ENCODE assay signal across 11 cellular contexts in genomic region chr11:35141034-35141433, GRCh38. TPM values are rescaled to one million over a fixed set of nuclear protein-coding genes. Genes with fewer than 3 reads are reported as not detected.
A peak's percentile ranks its signal among the peaks of the same experiment; 100 is the strongest.
DNase-seq lines count a peak whose midpoint lies in the region; ATAC-seq and TF ChIP-seq lines count a peak whose summit lies in the region.
"Had no signal": no experiment of that assay in that cellular context is flagged by ENCODE, and none has a peak within 500 bp of the region (broad histone marks: within the 10 kb centered on the region; RNA-seq: fewer than 3 reads in every experiment).

No MANE protein-coding gene starts in this region.

- peaks cover 99% of the 10 kb centered on the region for H3K79me2 ChIP-seq in OCI-LY3 (ENCODE audit: low read length)
- H3K79me2 ChIP-seq in osteoblast (ENCODE audit: insufficient read depth, low read length), result peaks cover 79% of the 10 kb centered on the region

- H3K4me3 Mint-ChIP-seq in CD4-positive, CD25-positive, alpha-beta regulatory T cell, result peak overlapping the region; percentile 94 to 99 (median 96)
- peak overlapping the region; percentile 87 for H3K4me3 Mint-ChIP-seq in dendritic cell treated with granulocyte-macrophage colony-stimulating factor and Interleukin-4, amounts not matched to agents 40 ng/mL and 50 ng/mL, for 4 days

- no peak for ATAC-seq in CD4-positive, CD25-positive, alpha-beta regulatory T cell (ENCODE audit: low read depth in 2 of 2)
- ATAC-seq in GM19455 (IDR thresholded peaks at IDR 0.05; ENCODE audit: unreplicated experiment) (no peak), HG03521 (IDR thresholded peaks at IDR 0.05; ENCODE audit: unreplicated experiment) (no peak)

- no peak for DNase-seq in CD4-positive, CD25-positive, alpha-beta regulatory T cell
- no peak for DNase-seq in osteoblast (ENCODE audit: insufficient read length, low spot score, missing footprints)
- DNase-seq in COLO829 (ENCODE audit: low spot score), result no peak
- DNase-seq in DMS153 treated with DMSO at 0.1 percent for 48 hours (lab: John Stamatoyannopoulos, UW; ENCODE audit: unreplicated experiment), result no peak
- DNase-seq: activated gamma-delta T cell, NCI-H82 had no signal

- peaks cover 39% of the 10 kb centered on the region for H3K36me3 Mint-ChIP-seq in CD4-positive, CD25-positive, alpha-beta regulatory T cell
- H3K36me3 Mint-ChIP-seq in dendritic cell treated with granulocyte-macrophage colony-stimulating factor and Interleukin-4, amounts not matched to agents 40 ng/mL and 50 ng/mL, for 4 days (ENCODE audit: low read depth), result peaks cover 72% of the 10 kb centered on the region

- H3K4me2 ChIP-seq in OCI-LY3 (ENCODE audit: low read length), result peak overlapping the region; percentile 98
- peak overlapping the region; percentile 89 for H3K4me2 ChIP-seq in osteoblast (ENCODE audit: insufficient read depth, low read length)

- peak overlapping the region; percentile 98 for H3K9ac ChIP-seq in OCI-LY3 (ENCODE audit: low read length)

- no peak overlapping the region for H2AFZ ChIP-seq in OCI-LY3 (ENCODE audit: low read depth, low read length)
- H2AFZ ChIP-seq in osteoblast (ENCODE audit: low read length), result no peak overlapping the region

- H3K27ac ChIP-seq in CD4-positive, CD25-positive, alpha-beta regulatory T cell (ENCODE audit: insufficient read depth, low read length, poor library complexity, severe bottlenecking), result peak overlapping the region; percentile 91
- peak overlapping the region; percentile 95 for H3K27ac ChIP-seq in OCI-LY3 (ENCODE audit: low read length)
- peak overlapping the region; percentile 84 for H3K27ac ChIP-seq in osteoblast (ENCODE audit: low read depth, low read length)

- H3K27me3 ChIP-seq in CD4-positive, CD25-positive, alpha-beta regulatory T cell (ENCODE audit: control insufficient read depth, insufficient read depth, low read length), result no peaks in the 10 kb centered on the region
- H3K27me3 ChIP-seq in OCI-LY3 (ENCODE audit: low read depth, low read length) (no peaks in the 10 kb centered on the region), osteoblast (ENCODE audit: insufficient read depth, low read length) (no peaks in the 10 kb centered on the region)

- peaks cover 8% of the 10 kb centered on the region for H3K36me3 ChIP-seq in CD4-positive, CD25-positive, alpha-beta regulatory T cell (ENCODE audit: control insufficient read depth, insufficient read depth, low read length)
- H3K36me3 ChIP-seq in OCI-LY3 (replicated peaks; ENCODE audit: low read depth, low read length) (peaks cover 53% of the 10 kb centered on the region), osteoblast (ENCODE audit: insufficient read depth, low read length) (peaks cover 4% of the 10 kb centered on the region)

- peak overlapping the region; percentile 100 for H3K4me3 ChIP-seq in CD4-positive, CD25-positive, alpha-beta regulatory T cell (ENCODE audit: low read depth, low read length)
- peak overlapping the region; percentile 96 for H3K4me3 ChIP-seq in OCI-LY3 (ENCODE audit: low read length)
- H3K4me3 ChIP-seq in osteoblast (ENCODE audit: insufficient read depth, low read length), result peak overlapping the region; percentile 93

- TF ChIP-seq CTCF in OCI-LY3 (IDR thresholded peaks at IDR 0.05; ENCODE audit: low read depth, low read length), result no peak
- TF ChIP-seq CTCF in osteoblast (IDR thresholded peaks at IDR 0.05; ENCODE audit: extremely low read depth, low read depth, low read length), result no peak

- peaks cover 0 to 3% (median 0%) of the 10 kb centered on the region in 7 donors for H3K9me3 Mint-ChIP-seq in CD4-positive, CD25-positive, alpha-beta regulatory T cell
- no peaks in the 10 kb centered on the region for H3K9me3 Mint-ChIP-seq in dendritic cell treated with granulocyte-macrophage colony-stimulating factor and Interleukin-4, amounts not matched to agents 40 ng/mL and 50 ng/mL, for 4 days
- H3K9me3 Mint-ChIP-seq: nephron had no signal

- intact Hi-C loops in dendritic cell treated with granulocyte-macrophage colony-stimulating factor and Interleukin-4, amounts not matched to agents 40 ng/mL and 50 ng/mL, for 4 days (cut with micrococcal nuclease), result loop anchor here (2.0 kb wide), 1 partner anchor 142 kb away; no protein-coding TSS in a partner anchor

- H3K27ac Mint-ChIP-seq in CD4-positive, CD25-positive, alpha-beta regulatory T cell, result peak overlapping the region; percentile 94 to 100 (median 99)
- H3K27ac Mint-ChIP-seq in dendritic cell treated with granulocyte-macrophage colony-stimulating factor and Interleukin-4, amounts not matched to agents 40 ng/mL and 50 ng/mL, for 4 days, result peak overlapping the region; percentile 91
- H3K27ac Mint-ChIP-seq: nephron had no signal

- H4K20me1 ChIP-seq in OCI-LY3 (ENCODE audit: insufficient read depth, low read length) (peaks cover 57% of the 10 kb centered on the region), osteoblast (ENCODE audit: insufficient read depth, low read length) (peaks cover 50% of the 10 kb centered on the region)

- H3K4me1 Mint-ChIP-seq in CD4-positive, CD25-positive, alpha-beta regulatory T cell, result peaks cover 18 to 68% (median 49%) of the 10 kb centered on the region in 4 donors
- peaks cover 67% of the 10 kb centered on the region for H3K4me1 Mint-ChIP-seq in dendritic cell treated with granulocyte-macrophage colony-stimulating factor and Interleukin-4, amounts not matched to agents 40 ng/mL and 50 ng/mL, for 4 days (ENCODE audit: low read depth)

- H3K4me1 ChIP-seq in CD4-positive, CD25-positive, alpha-beta regulatory T cell (ENCODE audit: control insufficient read depth, insufficient read depth, low read length, poor library complexity, severe bottlenecking), result peaks cover 68% of the 10 kb centered on the region
- peaks cover 60% of the 10 kb centered on the region for H3K4me1 ChIP-seq in OCI-LY3 (ENCODE audit: low read length)
- peaks cover 58% of the 10 kb centered on the region for H3K4me1 ChIP-seq in osteoblast (ENCODE audit: insufficient read depth, low read length)

- no peaks in the 10 kb centered on the region for H3K9me3 ChIP-seq in CD4-positive, CD25-positive, alpha-beta regulatory T cell (ENCODE audit: control insufficient read depth in 2 of 2, low read length in 2 of 2)
- H3K9me3 ChIP-seq in OCI-LY3 (ENCODE audit: insufficient read depth, low read length) (no peaks in the 10 kb centered on the region), osteoblast (ENCODE audit: low read depth, low read length) (no peaks in the 10 kb centered on the region)

- no peaks in the 10 kb centered on the region for H3K27me3 Mint-ChIP-seq in CD4-positive, CD25-positive, alpha-beta regulatory T cell
- no peaks in the 10 kb centered on the region for H3K27me3 Mint-ChIP-seq in dendritic cell treated with granulocyte-macrophage colony-stimulating factor and Interleukin-4, amounts not matched to agents 40 ng/mL and 50 ng/mL, for 4 days

RNA-seq across cellular contexts. Expression of gene CD44, which starts 2.1 kb away (rescaled TPM):
- 1,181 TPM for total RNA-seq in CD4-positive, CD25-positive, alpha-beta regulatory T cell
- polyA plus RNA-seq in CD4-positive, CD25-positive, alpha-beta regulatory T cell, result 100 to 1,000 TPM; 441 to 539 (median 477) TPM
- 238 and 268 TPM in 2 replicates for total RNA-seq in osteoblast
